Comparison of ENCODE assay signal across 15 cellular contexts in genomic region chr10:88244781-88245350, GRCh38.
A peak's percentile ranks its signal among the peaks of the same experiment; 100 is the strongest.
DNase-seq lines count a peak whose midpoint lies in the region; ATAC-seq, FAIRE-seq and TF ChIP-seq lines count a peak whose summit lies in the region.
"Had no signal": no experiment of that assay in that cellular context is flagged by ENCODE, and none has a peak within 500 bp of the region (broad histone marks: within the 10 kb centered on the region; RNA-seq: fewer than 3 reads in every experiment).

No MANE protein-coding gene starts in this region.

- H3K4me3 ChIP-seq in left ventricle myocardium inferior: no peak overlapping the region
- H3K4me3 ChIP-seq in PC-9: no peak overlapping the region
- H3K4me3 ChIP-seq in upper lobe of left lung: no peak overlapping the region

- no peak for TF ChIP-seq CTCF in left ventricle myocardium inferior (IDR thresholded peaks at IDR 0.05; ENCODE audit: borderline replicate concordance)
- no peak for TF ChIP-seq CTCF in PC-9 (conservative IDR thresholded peaks at IDR 0.05)
- TF ChIP-seq CTCF in upper lobe of left lung (IDR thresholded peaks at IDR 0.05): no peak

- TF ChIP-seq POLR2A in upper lobe of left lung (IDR thresholded peaks at IDR 0.05) (no peak), GM12891 (IDR thresholded peaks at IDR 0.05; ENCODE audit: low read depth, low read length) (no peak)

- ATAC-seq in Right ventricle myocardium superior (ENCODE audit: poor library complexity): no peak
- ATAC-seq in upper lobe of left lung (ENCODE audit: low FRiP score in 2 of 2): no peak
- ATAC-seq: naive thymus-derived CD8-positive, alpha-beta T cell had no signal

- DNase-seq in left ventricle myocardium inferior (no peak), Right ventricle myocardium superior (no peak), PC-9 (no peak), medulla oblongata (ENCODE audit: extremely low spot score) (peak; percentile 46), upper lobe of left lung (no peak), RKO (ENCODE audit: low spot score) (no peak), GM12891 (ENCODE audit: insufficient read length, low spot score) (no peak), HuH-7.5 (ENCODE audit: low spot score) (no peak)
- DNase-seq: Calu3; GDM1; naive thymus-derived CD8-positive, alpha-beta T cell; NCI-H1092 treated with DMSO at 0.1 percent for 48 hours; NCI-H226; stimulated activated naive CD4-positive, alpha-beta T cell treated with Interleukin-2 at 50 U/mL for 16 hours had no signal

- H3F3A ChIP-seq in PC-9 (ENCODE audit: insufficient read depth, low read depth): no peaks in the 10 kb centered on the region

- BruUV-seq in PC-9 (replicated peaks; lab: Mats Ljungman, UMichigan): no TSS peak

- intact Hi-C loops in left ventricle myocardium inferior (cut with micrococcal nuclease): no loop called here
- intact Hi-C loops in Right ventricle myocardium superior (cut with DNase I): loop anchor here (5.0 to 10.0 kb wide), 2 partner anchors 140 to 383 kb away; partner anchors contain the start of genes KLLN and PTEN
- intact Hi-C loops in PC-9 (cut with micrococcal nuclease; ENCODE audit: unreplicated experiment): loop anchor here (10.0 kb wide), 1 partner anchor 90 kb away; no protein-coding TSS in a partner anchor

- H3K36me3 ChIP-seq in left ventricle myocardium inferior (no peaks in the 10 kb centered on the region), PC-9 (ENCODE audit: low read depth) (no peaks in the 10 kb centered on the region), upper lobe of left lung (no peaks in the 10 kb centered on the region)

- H3K27ac ChIP-seq in left ventricle myocardium inferior (replicated peaks) (peak overlapping the region; percentile 90), PC-9 (no peak overlapping the region), upper lobe of left lung (peak overlapping the region; percentile 32 to 59 (median 50))
- H3K27ac ChIP-seq: epithelial cell of prostate had no signal

- H3K9me3 ChIP-seq in left ventricle myocardium inferior (replicated peaks) (no peaks in the 10 kb centered on the region), PC-9 (ENCODE audit: insufficient read depth, low read depth) (no peaks in the 10 kb centered on the region), upper lobe of left lung (no peaks in the 10 kb centered on the region)

- H2AFZ ChIP-seq in PC-9: 0 out of 2 replicates have a peak overlapping the region, but pooled peaks have one; percentile 66

- peaks cover 54% of the 10 kb centered on the region for H3K4me1 ChIP-seq in left ventricle myocardium inferior
- H3K4me1 ChIP-seq in PC-9 (replicated peaks; ENCODE audit: insufficient read depth): 0 out of 2 replicates have a peak, but pooled peaks cover 5% of the 10 kb centered on the region
- H3K4me1 ChIP-seq in upper lobe of left lung: peaks cover 12 to 16% (median 15%) of the 10 kb centered on the region in 4 donors

- FAIRE-seq in GM12891 (lab: Jason Lieb, UNC): no peak

- WGBS in upper lobe of left lung, 2 donors: 83 to 87% methylated on average over 6 of the region's 6 CpGs

- no peaks in the 10 kb centered on the region for H3K27me3 ChIP-seq in left ventricle myocardium inferior (ENCODE audit: low read depth)
- H3K27me3 ChIP-seq in PC-9 (ENCODE audit: insufficient read depth, low read depth): no peaks in the 10 kb centered on the region
- no peaks in the 10 kb centered on the region for H3K27me3 ChIP-seq in upper lobe of left lung

- TF ChIP-seq EP300 in upper lobe of left lung (IDR thresholded peaks at IDR 0.05): no peak

- H3K4me2 ChIP-seq in PC-9: no peak overlapping the region

- CTCF ChIA-PET in PC-9 (lab: Charles Lee): no interaction called here

- POLR2A ChIA-PET in PC-9 (lab: Charles Lee; ENCODE audit: unreplicated experiment): no interaction called here

- no peaks in the 10 kb centered on the region for H3K79me2 ChIP-seq in PC-9 (ENCODE audit: low read depth)

- no peaks in the 10 kb centered on the region for H4K20me1 ChIP-seq in PC-9 (ENCODE audit: insufficient read depth)

- no peaks in the 10 kb centered on the region for H3K9me2 ChIP-seq in PC-9 (ENCODE audit: insufficient read depth)

TF ChIP-seq in GM12891, 5 proteins besides CTCF, POLR2A, EP300 and RAD21:
- no peak for TF ChIP-seq TAF1 (IDR thresholded peaks at IDR 0.05; ENCODE audit: low read depth, low read length)
- TF ChIP-seq PAX5 (IDR thresholded peaks at IDR 0.05; ENCODE audit: insufficient read depth, low read length, severe bottlenecking): no peak
- TF ChIP-seq POU2F2 (IDR thresholded peaks at IDR 0.05; ENCODE audit: low read depth, low read length): no peak
